1 cellular context compared by ENCODE assay signal in genomic region chr20:13025181-13025580, GRCh38.
TF ChIP-seq lines count a peak whose summit lies in the region.

No MANE protein-coding gene starts in this region.

TF ChIP-seq in HepG2, 621 proteins besides CTCF, POLR2A, EP300 and RAD21:
- 0 out of 2 replicates have a peak, but pooled peaks have one; percentile 25 for TF ChIP-seq ZNF780A (CRISPR knock-in tag; IDR thresholded peaks at IDR 0.05)
- no peak for TF ChIP-seq ZNF260 (CRISPR knock-in tag; IDR thresholded peaks at IDR 0.05; ENCODE audit: borderline replicate concordance, low read depth)
